1 cellular context compared by ENCODE assay signal in the genomic region with DNA sequence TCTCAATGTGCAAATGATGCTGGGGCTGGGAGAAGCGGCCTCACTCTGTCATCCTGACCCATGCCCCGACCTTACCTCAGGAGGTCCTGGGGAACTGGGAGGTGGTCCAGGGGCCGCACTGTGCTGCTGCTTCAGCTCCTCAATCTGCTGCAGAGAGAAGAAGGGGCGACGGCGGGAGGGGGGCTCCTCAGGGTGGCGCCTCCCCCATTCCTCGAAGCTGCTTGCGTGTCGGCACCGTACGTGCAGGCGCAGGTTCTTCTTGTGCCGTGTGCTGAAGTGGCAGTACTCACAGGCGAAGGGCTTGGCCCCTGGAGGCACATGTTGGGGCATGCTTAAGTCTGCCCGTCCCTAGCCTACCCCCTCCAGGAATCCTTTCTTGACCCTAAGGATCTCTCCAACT.
TF ChIP-seq lines count a peak whose summit lies in the region.

No MANE protein-coding gene starts in this region.

TF ChIP-seq in H1, 55 proteins besides CTCF, POLR2A, EP300 and RAD21:
- no peak for TF ChIP-seq BRCA1 (IDR thresholded peaks at IDR 0.05; ENCODE audit: low read depth, low read length)
- no peak for TF ChIP-seq GTF2F1 (IDR thresholded peaks at IDR 0.05; ENCODE audit: borderline replicate concordance, low read depth, low read length)
- no peak for TF ChIP-seq BCL11A (IDR thresholded peaks at IDR 0.05; ENCODE audit: low read depth in 2 of 2, low read length in 2 of 2)
- TF ChIP-seq, protein P1, sequence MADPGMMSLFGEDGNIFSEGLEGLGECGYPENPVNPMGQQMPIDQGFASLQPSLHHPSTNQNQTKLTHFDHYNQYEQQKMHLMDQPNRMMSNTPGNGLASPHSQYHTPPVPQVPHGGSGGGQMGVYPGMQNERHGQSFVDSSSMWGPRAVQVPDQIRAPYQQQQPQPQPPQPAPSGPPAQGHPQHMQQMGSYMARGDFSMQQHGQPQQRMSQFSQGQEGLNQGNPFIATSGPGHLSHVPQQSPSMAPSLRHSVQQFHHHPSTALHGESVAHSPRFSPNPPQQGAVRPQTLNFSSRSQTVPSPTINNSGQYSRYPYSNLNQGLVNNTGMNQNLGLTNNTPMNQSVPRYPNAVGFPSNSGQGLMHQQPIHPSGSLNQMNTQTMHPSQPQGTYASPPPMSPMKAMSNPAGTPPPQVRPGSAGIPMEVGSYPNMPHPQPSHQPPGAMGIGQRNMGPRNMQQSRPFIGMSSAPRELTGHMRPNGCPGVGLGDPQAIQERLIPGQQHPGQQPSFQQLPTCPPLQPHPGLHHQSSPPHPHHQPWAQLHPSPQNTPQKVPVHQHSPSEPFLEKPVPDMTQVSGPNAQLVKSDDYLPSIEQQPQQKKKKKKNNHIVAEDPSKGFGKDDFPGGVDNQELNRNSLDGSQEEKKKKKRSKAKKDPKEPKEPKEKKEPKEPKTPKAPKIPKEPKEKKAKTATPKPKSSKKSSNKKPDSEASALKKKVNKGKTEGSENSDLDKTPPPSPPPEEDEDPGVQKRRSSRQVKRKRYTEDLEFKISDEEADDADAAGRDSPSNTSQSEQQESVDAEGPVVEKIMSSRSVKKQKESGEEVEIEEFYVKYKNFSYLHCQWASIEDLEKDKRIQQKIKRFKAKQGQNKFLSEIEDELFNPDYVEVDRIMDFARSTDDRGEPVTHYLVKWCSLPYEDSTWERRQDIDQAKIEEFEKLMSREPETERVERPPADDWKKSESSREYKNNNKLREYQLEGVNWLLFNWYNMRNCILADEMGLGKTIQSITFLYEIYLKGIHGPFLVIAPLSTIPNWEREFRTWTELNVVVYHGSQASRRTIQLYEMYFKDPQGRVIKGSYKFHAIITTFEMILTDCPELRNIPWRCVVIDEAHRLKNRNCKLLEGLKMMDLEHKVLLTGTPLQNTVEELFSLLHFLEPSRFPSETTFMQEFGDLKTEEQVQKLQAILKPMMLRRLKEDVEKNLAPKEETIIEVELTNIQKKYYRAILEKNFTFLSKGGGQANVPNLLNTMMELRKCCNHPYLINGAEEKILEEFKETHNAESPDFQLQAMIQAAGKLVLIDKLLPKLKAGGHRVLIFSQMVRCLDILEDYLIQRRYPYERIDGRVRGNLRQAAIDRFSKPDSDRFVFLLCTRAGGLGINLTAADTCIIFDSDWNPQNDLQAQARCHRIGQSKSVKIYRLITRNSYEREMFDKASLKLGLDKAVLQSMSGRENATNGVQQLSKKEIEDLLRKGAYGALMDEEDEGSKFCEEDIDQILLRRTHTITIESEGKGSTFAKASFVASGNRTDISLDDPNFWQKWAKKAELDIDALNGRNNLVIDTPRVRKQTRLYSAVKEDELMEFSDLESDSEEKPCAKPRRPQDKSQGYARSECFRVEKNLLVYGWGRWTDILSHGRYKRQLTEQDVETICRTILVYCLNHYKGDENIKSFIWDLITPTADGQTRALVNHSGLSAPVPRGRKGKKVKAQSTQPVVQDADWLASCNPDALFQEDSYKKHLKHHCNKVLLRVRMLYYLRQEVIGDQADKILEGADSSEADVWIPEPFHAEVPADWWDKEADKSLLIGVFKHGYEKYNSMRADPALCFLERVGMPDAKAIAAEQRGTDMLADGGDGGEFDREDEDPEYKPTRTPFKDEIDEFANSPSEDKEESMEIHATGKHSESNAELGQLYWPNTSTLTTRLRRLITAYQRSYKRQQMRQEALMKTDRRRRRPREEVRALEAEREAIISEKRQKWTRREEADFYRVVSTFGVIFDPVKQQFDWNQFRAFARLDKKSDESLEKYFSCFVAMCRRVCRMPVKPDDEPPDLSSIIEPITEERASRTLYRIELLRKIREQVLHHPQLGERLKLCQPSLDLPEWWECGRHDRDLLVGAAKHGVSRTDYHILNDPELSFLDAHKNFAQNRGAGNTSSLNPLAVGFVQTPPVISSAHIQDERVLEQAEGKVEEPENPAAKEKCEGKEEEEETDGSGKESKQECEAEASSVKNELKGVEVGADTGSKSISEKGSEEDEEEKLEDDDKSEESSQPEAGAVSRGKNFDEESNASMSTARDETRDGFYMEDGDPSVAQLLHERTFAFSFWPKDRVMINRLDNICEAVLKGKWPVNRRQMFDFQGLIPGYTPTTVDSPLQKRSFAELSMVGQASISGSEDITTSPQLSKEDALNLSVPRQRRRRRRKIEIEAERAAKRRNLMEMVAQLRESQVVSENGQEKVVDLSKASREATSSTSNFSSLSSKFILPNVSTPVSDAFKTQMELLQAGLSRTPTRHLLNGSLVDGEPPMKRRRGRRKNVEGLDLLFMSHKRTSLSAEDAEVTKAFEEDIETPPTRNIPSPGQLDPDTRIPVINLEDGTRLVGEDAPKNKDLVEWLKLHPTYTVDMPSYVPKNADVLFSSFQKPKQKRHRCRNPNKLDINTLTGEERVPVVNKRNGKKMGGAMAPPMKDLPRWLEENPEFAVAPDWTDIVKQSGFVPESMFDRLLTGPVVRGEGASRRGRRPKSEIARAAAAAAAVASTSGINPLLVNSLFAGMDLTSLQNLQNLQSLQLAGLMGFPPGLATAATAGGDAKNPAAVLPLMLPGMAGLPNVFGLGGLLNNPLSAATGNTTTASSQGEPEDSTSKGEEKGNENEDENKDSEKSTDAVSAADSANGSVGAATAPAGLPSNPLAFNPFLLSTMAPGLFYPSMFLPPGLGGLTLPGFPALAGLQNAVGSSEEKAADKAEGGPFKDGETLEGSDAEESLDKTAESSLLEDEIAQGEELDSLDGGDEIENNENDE (IDR thresholded peaks at IDR 0.05; ENCODE audit: insufficient replicate concordance, low read length) = no peak
- TF ChIP-seq YY1 (IDR thresholded peaks at IDR 0.05; ENCODE audit: low read depth, low read length) = no peak
- no peak for TF ChIP-seq KDM1A (IDR thresholded peaks at IDR 0.05; ENCODE audit: borderline replicate concordance, low read length)
- TF ChIP-seq CREB1 (IDR thresholded peaks at IDR 0.05) = no peak
- no peak for TF ChIP-seq EGR1 (IDR thresholded peaks at IDR 0.05; ENCODE audit: borderline replicate concordance, low read depth, low read length)
- no peak for TF ChIP-seq POU5F1 (IDR thresholded peaks at IDR 0.05; ENCODE audit: low read depth, low read length)
- TF ChIP-seq MAX (IDR thresholded peaks at IDR 0.05) = no peak
- no peak for TF ChIP-seq ZNF274 (IDR thresholded peaks at IDR 0.05; ENCODE audit: borderline replicate concordance, extremely low read depth, low read length)
- no peak for TF ChIP-seq RBBP5 (IDR thresholded peaks at IDR 0.05; ENCODE audit: borderline replicate concordance, low read depth, low read length)
- TF ChIP-seq EZH2 (IDR thresholded peaks at IDR 0.05; ENCODE audit: low read depth, low read length, severe bottlenecking) = no peak
- no peak for TF ChIP-seq NRF1 (IDR thresholded peaks at IDR 0.05; ENCODE audit: low read depth, low read length)
- no peak for TF ChIP-seq MAFK (IDR thresholded peaks at IDR 0.05; ENCODE audit: low read depth, low read length)
- TF ChIP-seq CBX5 (IDR thresholded peaks at IDR 0.05; ENCODE audit: low read depth, low read length) = no peak
- TF ChIP-seq TAF7 (optimal IDR thresholded peaks at IDR 0.05; ENCODE audit: borderline replicate concordance, low read depth, low read length) = no peak
- no peak for TF ChIP-seq POLR2AphosphoS5 (IDR thresholded peaks at IDR 0.05; ENCODE audit: low read depth, low read length)
